ENCODE assay signal across 8 cellular contexts in the genomic region with DNA sequence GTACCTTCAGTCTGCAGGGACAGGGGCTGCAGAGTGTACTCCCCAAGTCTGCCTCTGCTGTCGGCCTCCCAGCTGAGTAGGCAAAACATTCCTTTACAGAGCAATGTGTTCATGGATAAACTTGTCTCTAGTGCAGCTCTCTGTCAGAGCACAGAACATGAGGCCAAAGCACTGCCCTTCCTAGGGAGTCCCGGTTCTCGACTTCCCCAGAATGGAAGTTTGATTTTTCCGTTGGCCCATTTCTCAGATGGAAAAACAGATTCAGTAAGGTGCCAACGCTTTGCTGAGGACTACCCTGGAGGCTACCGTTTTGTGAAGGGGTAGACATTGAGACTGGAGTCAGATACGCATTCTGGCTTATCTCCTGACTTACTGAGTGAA. TPM values are rescaled to one million over a fixed set of nuclear protein-coding genes. Genes with fewer than 3 reads are reported as not detected.
DNase-seq lines count a peak whose midpoint lies in the region; ATAC-seq and TF ChIP-seq lines count a peak whose summit lies in the region.

No MANE protein-coding gene starts in this region.

- TF ChIP-seq CTCF in GM12875 (IDR thresholded peaks at IDR 0.05; ENCODE audit: borderline replicate concordance, insufficient read depth, low read depth, low read length) (no peak), HCT116 (IDR thresholded peaks at IDR 0.05 in 2 of 3, conservative IDR thresholded peaks at IDR 0.05 in 1 of 3; ENCODE audit: borderline replicate concordance in 1 of 3, insufficient read depth in 1 of 3, low read depth in 2 of 3, low read length in 2 of 3) (no peak), PC-3 (conservative IDR thresholded peaks at IDR 0.05; ENCODE audit: low read depth, low read length) (no peak), epithelial cell of esophagus (IDR thresholded peaks at IDR 0.05; ENCODE audit: insufficient read depth, low read depth, low read length, missing control alignments) (no peak)

- in situ Hi-C loops in G401 (cut with HindIII; ENCODE audit: low sequenced_read_pairs): no loop called here

- POLR2A ChIA-PET in HCT116 (lab: Charles Lee): interaction anchor here (0.7 to 0.8 kb wide), 2 partner anchors 13 to 1906 kb away, joined by 3 read pairs; no protein-coding TSS in a partner anchor
- POLR2A ChIA-PET in PC-3 (lab: Charles Lee; ENCODE audit: unreplicated experiment): no interaction called here

- no peak overlapping the region for H3K23ac ChIP-seq in neuronal stem cell (ENCODE audit: low read depth, low read length, poor library complexity)

- H3K4me1 ChIP-seq in HCT116 (ENCODE audit: control insufficient read depth in 1 of 2, insufficient read depth in 2 of 2, low read length in 2 of 2) (peaks cover 0 to 20% of the 10 kb centered on the region in 2 experiments; a peak in 2 of 4 replicates), PC-3 (ENCODE audit: insufficient read depth, low read length) (peaks cover 31% of the 10 kb centered on the region; the same call in 1 of the 2 replicates), neuronal stem cell (ENCODE audit: control insufficient read depth in 2 of 2, insufficient read depth in 1 of 2, low read depth in 1 of 2, low read length in 2 of 2) (peaks cover 5 to 6% of the 10 kb centered on the region in 2 donors)

- CTCF ChIA-PET in HCT116 (lab: Charles Lee) (interaction anchor here (0.7 kb wide), 1 partner anchor 179 kb away, joined by 5 read pairs; no protein-coding TSS in a partner anchor), PC-3 (lab: Charles Lee) (no interaction called here)

- intact Hi-C loops in HCT116 (cut with micrococcal nuclease): no loop called here
- intact Hi-C loops in PC-3 (cut with micrococcal nuclease): no loop called here

- H2AFZ ChIP-seq in HCT116 (ENCODE audit: low read depth, low read length, poor library complexity, severe bottlenecking) (peak overlapping the region; percentile 65), PC-3 (ENCODE audit: low read length) (peak overlapping the region; percentile 91), neuronal stem cell (ENCODE audit: low read length) (peak overlapping the region; percentile 90)

- H2AK5ac ChIP-seq in neuronal stem cell (ENCODE audit: low read depth, low read length): no peak overlapping the region

- H3F3A ChIP-seq in PC-3 (ENCODE audit: low read length, unreplicated experiment): no peaks in the 10 kb centered on the region

- no peak overlapping the region for H2BK120ac ChIP-seq in neuronal stem cell (ENCODE audit: low read depth, low read length)

- no peaks in the 10 kb centered on the region for H3K27me3 ChIP-seq in HCT116 (ENCODE audit: insufficient read depth, low read length)
- no peaks in the 10 kb centered on the region for H3K27me3 ChIP-seq in PC-3 (ENCODE audit: low read length)
- H3K27me3 ChIP-seq in neuronal stem cell (ENCODE audit: control insufficient read depth in 3 of 3, insufficient read depth in 3 of 3, low read depth in 1 of 3, low read length in 3 of 3): no peaks in the 10 kb centered on the region

- H4K8ac ChIP-seq in neuronal stem cell (ENCODE audit: low read depth, low read length): no peak overlapping the region

- no peaks in the 10 kb centered on the region for H3K79me1 ChIP-seq in neuronal stem cell (ENCODE audit: low read depth, low read length)

- H4K20me1 ChIP-seq in HCT116 (ENCODE audit: insufficient read depth): 0 out of 2 replicates have a peak, but pooled peaks cover 4% of the 10 kb centered on the region
- H4K20me1 ChIP-seq in PC-3 (ENCODE audit: low read length): no peaks in the 10 kb centered on the region

- TF ChIP-seq RAD21 in HCT116 (IDR thresholded peaks at IDR 0.05; ENCODE audit: low read depth): no peak

- no peaks in the 10 kb centered on the region for H3K36me3 ChIP-seq in HCT116 (ENCODE audit: control insufficient read depth in 1 of 2, insufficient read depth in 2 of 2, low read length in 2 of 2)
- H3K36me3 ChIP-seq in PC-3 (ENCODE audit: low read depth, low read length): no peaks in the 10 kb centered on the region
- H3K36me3 ChIP-seq in neuronal stem cell (replicated peaks in 1 of 2; ENCODE audit: control insufficient read depth in 2 of 2, insufficient read depth in 2 of 2, low read length in 2 of 2): no peaks in the 10 kb centered on the region

- H3K4ac ChIP-seq in neuronal stem cell (ENCODE audit: low read length): no peak overlapping the region

- H3K9ac ChIP-seq in HCT116 (ENCODE audit: low read length) (peak overlapping the region; percentile 77), PC-3 (ENCODE audit: low read length) (peak overlapping the region; percentile 83), neuronal stem cell (ENCODE audit: low read depth, low read length, poor library complexity) (no peak overlapping the region)

- RAD21 ChIA-PET in HCT116 (lab: Charles Lee; ENCODE audit: low non-redundant PET in 1 of 2, low total read pairs in 2 of 2, uncharacterized antibody in 2 of 2, unreplicated experiment in 2 of 2): no interaction called here

- H2BK12ac ChIP-seq in neuronal stem cell (ENCODE audit: low read length): no peak overlapping the region

- H3K79me2 ChIP-seq in HCT116 (ENCODE audit: insufficient read depth, low read length) (peaks cover 43% of the 10 kb centered on the region), PC-3 (ENCODE audit: low read length) (peaks cover 43% of the 10 kb centered on the region)

- H3K4me2 ChIP-seq in HCT116 (ENCODE audit: low read length): peak overlapping the region; percentile 97
- peak overlapping the region; percentile 96 for H3K4me2 ChIP-seq in PC-3 (ENCODE audit: low read length)
- H3K4me2 ChIP-seq in neuronal stem cell (ENCODE audit: insufficient read depth, low read length, poor library complexity, severe bottlenecking): peak overlapping the region; percentile 29

- H3K14ac ChIP-seq in neuronal stem cell (ENCODE audit: low read length): no peak overlapping the region

- no peak for TF ChIP-seq POLR2A in HCT116 (IDR thresholded peaks at IDR 0.05; ENCODE audit: borderline replicate concordance, extremely low read depth, insufficient read depth, insufficient read length)

- H3K9me2 ChIP-seq in HCT116 (ENCODE audit: insufficient read depth): no peaks in the 10 kb centered on the region
- H3K9me2 ChIP-seq in PC-3 (replicated peaks; ENCODE audit: low read length): no peaks in the 10 kb centered on the region

- WGBS in neuronal stem cell (ENCODE audit: extremely low coverage in 2 of 2, insufficient read length in 2 of 2, insufficient replicate concordance in 1 of 2), 2 donors: no CpG with 5 or more reads among the region's 7 CpGs

- no peak overlapping the region for H3K18ac ChIP-seq in neuronal stem cell (ENCODE audit: low read length)

- H3K4me3 ChIP-seq in GM12875 (ENCODE audit: low read depth, low read length): peak overlapping the region; percentile 76
- peak overlapping the region; percentile 76 to 77 for H3K4me3 ChIP-seq in HCT116 (replicated peaks in 1 of 2; ENCODE audit: low read depth in 1 of 2, low read length in 2 of 2)
- H3K4me3 ChIP-seq in PC-3 (ENCODE audit: low read length): peak overlapping the region; percentile 89
- H3K4me3 ChIP-seq in epithelial cell of esophagus (ENCODE audit: low read length): peak overlapping the region; percentile 83
- peak overlapping the region; percentile 73 to 81 for H3K4me3 ChIP-seq in neuronal stem cell (ENCODE audit: low read length in 2 of 2)

- DNase-seq in HCT116 (ENCODE audit: low read depth, low spot score) (no peak), PC-3 (peak; percentile 19), epithelial cell of esophagus (ENCODE audit: low read depth) (no peak), neuronal stem cell (ENCODE audit: low spot score) (no peak), G401 (ENCODE audit: low spot score) (no peak), Kasumi-1 (lab: John Stamatoyannopoulos, UW) (no peak), MV-4-11 (lab: John Stamatoyannopoulos, UW) (no peak)

- BruUV-seq in HCT116 (replicated peaks; lab: Mats Ljungman, UMichigan) (TSS peak; percentile 68), PC-3 (replicated peaks; lab: Mats Ljungman, UMichigan) (TSS peak; percentile 65)

- H4K91ac ChIP-seq in neuronal stem cell (ENCODE audit: low read depth, low read length, poor library complexity): no peak overlapping the region

- H2BK15ac ChIP-seq in neuronal stem cell (ENCODE audit: low read length): no peak overlapping the region

- H3K27ac ChIP-seq in HCT116 (ENCODE audit: low read depth, low read length): peak overlapping the region; percentile 27
- no peak overlapping the region for H3K27ac ChIP-seq in PC-3 (ENCODE audit: low read length)
- no peak overlapping the region for H3K27ac ChIP-seq in neuronal stem cell (replicated peaks; ENCODE audit: low read length)

- H3K9me3 ChIP-seq in HCT116 (ENCODE audit: control insufficient read depth in 1 of 2, insufficient read depth in 1 of 2, low read depth in 1 of 2, low read length in 2 of 2): no peaks in the 10 kb centered on the region
- no peaks in the 10 kb centered on the region for H3K9me3 ChIP-seq in PC-3 (ENCODE audit: low read length)
- no peaks in the 10 kb centered on the region for H3K9me3 ChIP-seq in neuronal stem cell (replicated peaks in 1 of 2; ENCODE audit: control insufficient read depth in 2 of 2, insufficient read depth in 1 of 2, low read depth in 1 of 2, low read length in 2 of 2)

- no peak overlapping the region for H2BK5ac ChIP-seq in neuronal stem cell (ENCODE audit: low read length)

- ATAC-seq in HCT116: peak; percentile 55
- ATAC-seq in PC-3: peak; percentile 48

TF ChIP-seq in HCT116, 20 proteins besides CTCF, POLR2A, EP300 and RAD21:
- TF ChIP-seq EGR1 (IDR thresholded peaks at IDR 0.05; ENCODE audit: low read depth) (no peak), EZH2 (IDR thresholded peaks at IDR 0.05) (no peak)
TF ChIP-seq in HCT116: peak in this region for 0.

RNA-seq across cellular contexts. Expression of gene TRIM32, which starts 0.4 kb away (rescaled TPM):
- total RNA-seq in HCT116 (2021; ENCODE audit: unreplicated experiment): 23.2 TPM
- 11.0 and 12.9 TPM in 2 replicates for polyA plus RNA-seq in HCT116 (2012)
- 8.1 and 11.6 TPM in 2 replicates for total RNA-seq in PC-3 (2014; rRNA removed)
- 9.0 TPM for polyA plus RNA-seq in neuronal stem cell (2013, experiment 1 of 2)
- 8.8 TPM for polyA plus RNA-seq in neuronal stem cell (2013, experiment 2 of 2)
- total RNA-seq in G401 (2014; rRNA removed; shearing (Covaris generic)): 22.3 and 23.7 TPM in 2 replicates

Comparison
In these comparisons a context has a peak if more than half of its experiments do, and no peak if none do; other contexts are left out.
1. H3K4me2 ChIP-seq: peak in every context shown above with its lines; median percentile 97 in HCT116; 96 in PC-3; 29 in neuronal stem cell.